In genomic region chr5:14672082-14672481, GRCh38 we compare ENCODE assay signal across 12 cellular contexts. TPM values are rescaled to one million over a fixed set of nuclear protein-coding genes. Genes with fewer than 3 reads are reported as not detected.
DNase-seq lines count a peak whose midpoint lies in the region; ATAC-seq lines count a peak whose summit lies in the region.
"Had no signal": no experiment of that assay in that cellular context is flagged by ENCODE, and none has a peak within 500 bp of the region (broad histone marks: within the 10 kb centered on the region; RNA-seq: fewer than 3 reads in every experiment).

No MANE protein-coding gene starts in this region.

- H3K4me3 Mint-ChIP-seq in T-helper 2 cell treated with Interferon-gamma antibody and Interleukin-4, amounts not matched to agents 5 μg/mL and 100 μg/mL, for 36 hours: peak overlapping the region; percentile 10
- H3K4me3 Mint-ChIP-seq in IgD-negative memory B cell (peak overlapping the region; percentile 30 to 79 (median 39)), naive B cell (peak overlapping the region in 6 of 8 donors; percentile 6 to 61 (median 32))
- H3K4me3 Mint-ChIP-seq in activated T-helper 2 cell treated with anti-CD3 and anti-CD28 coated beads, Interferon-gamma antibody, Interleukin-2, Interleukin-4, amounts not matched to agents 10 μg/mL and 5 μg/mL and 100 μg/mL, durations not matched to agents 14 hours and 24 hours and 36 hours (ENCODE audit: low read depth): no peak overlapping the region

- peaks cover 76% of the 10 kb centered on the region for H3K4me1 Mint-ChIP-seq in T-helper 2 cell treated with Interferon-gamma antibody and Interleukin-4, amounts not matched to agents 5 μg/mL and 100 μg/mL, for 36 hours (ENCODE audit: low read depth)
- peaks cover 71 to 73% (median 71%) of the 10 kb centered on the region in 3 donors for H3K4me1 Mint-ChIP-seq in IgD-negative memory B cell
- peaks cover 71% of the 10 kb centered on the region for H3K4me1 Mint-ChIP-seq in activated T-helper 2 cell treated with anti-CD3 and anti-CD28 coated beads, Interferon-gamma antibody, Interleukin-2, Interleukin-4, amounts not matched to agents 10 μg/mL and 5 μg/mL and 100 μg/mL, durations not matched to agents 14 hours and 24 hours and 36 hours (ENCODE audit: low read depth)
- H3K4me1 Mint-ChIP-seq in naive B cell: peaks cover 61 to 81% (median 73%) of the 10 kb centered on the region in 3 donors

- H3K36me3 Mint-ChIP-seq in T-helper 2 cell treated with Interferon-gamma antibody and Interleukin-4, amounts not matched to agents 5 μg/mL and 100 μg/mL, for 36 hours (ENCODE audit: low read depth): peaks cover 37% of the 10 kb centered on the region
- H3K36me3 Mint-ChIP-seq in IgD-negative memory B cell (peaks cover 2% of the 10 kb centered on the region), naive B cell (peaks cover 0 to 9% of the 10 kb centered on the region in 2 donors)
- H3K36me3 Mint-ChIP-seq in activated T-helper 2 cell treated with anti-CD3 and anti-CD28 coated beads, Interferon-gamma antibody, Interleukin-2, Interleukin-4, amounts not matched to agents 10 μg/mL and 5 μg/mL and 100 μg/mL, durations not matched to agents 14 hours and 24 hours and 36 hours (ENCODE audit: low read depth): peaks cover 59% of the 10 kb centered on the region

- no peak for DNase-seq in T-helper 2 cell treated with Interferon-gamma antibody and Interleukin-4, amounts not matched to agents 5 μg/mL and 100 μg/mL, for 36 hours (ENCODE audit: low spot score)
- DNase-seq in T-helper 2 cell: no peak
- no peak for DNase-seq in activated T-helper 2 cell treated with anti-CD3 and anti-CD28 coated beads, Interferon-gamma antibody, Interleukin-2, Interleukin-4, amounts not matched to agents 10 μg/mL and 5 μg/mL and 100 μg/mL, durations not matched to agents 14 hours and 24 hours and 36 hours (ENCODE audit: low spot score)
- DNase-seq in naive B cell: no peak
- no peak for DNase-seq in RKO (ENCODE audit: low spot score)
- no peak for DNase-seq in NCI-H2171 (lab: John Stamatoyannopoulos, UW)
- DNase-seq: brain microvascular endothelial cell; NCI-H1048; NCI-H524 treated with DMSO at 0.1 percent for 48 hours; stimulated activated naive CD4-positive, alpha-beta T cell had no signal

- no peaks in the 10 kb centered on the region for H3K27me3 Mint-ChIP-seq in T-helper 2 cell treated with Interferon-gamma antibody and Interleukin-4, amounts not matched to agents 5 μg/mL and 100 μg/mL, for 36 hours (ENCODE audit: low read depth)
- H3K27me3 Mint-ChIP-seq in IgD-negative memory B cell (no peaks in the 10 kb centered on the region), naive B cell (no peaks in the 10 kb centered on the region)
- H3K27me3 Mint-ChIP-seq in activated T-helper 2 cell treated with anti-CD3 and anti-CD28 coated beads, Interferon-gamma antibody, Interleukin-2, Interleukin-4, amounts not matched to agents 10 μg/mL and 5 μg/mL and 100 μg/mL, durations not matched to agents 14 hours and 24 hours and 36 hours (ENCODE audit: low read depth): no peaks in the 10 kb centered on the region

- ATAC-seq in naive B cell (ENCODE audit: low read depth in 2 of 2) (peak; percentile 32 to 47), GM21390 (IDR thresholded peaks at IDR 0.05; ENCODE audit: unreplicated experiment) (no peak)

- intact Hi-C loops in activated T-helper 2 cell treated with anti-CD3 and anti-CD28 coated beads, Interferon-gamma antibody, Interleukin-2, Interleukin-4, amounts not matched to agents 10 μg/mL and 5 μg/mL and 100 μg/mL, durations not matched to agents 14 hours and 24 hours and 36 hours (cut with micrococcal nuclease): loop anchor here (5.0 kb wide), 1 partner anchor 255 kb away; no protein-coding TSS in a partner anchor

- no peaks in the 10 kb centered on the region for H3K9me3 Mint-ChIP-seq in T-helper 2 cell treated with Interferon-gamma antibody and Interleukin-4, amounts not matched to agents 5 μg/mL and 100 μg/mL, for 36 hours
- H3K9me3 Mint-ChIP-seq in IgD-negative memory B cell (no peaks in the 10 kb centered on the region), naive B cell (no peaks in the 10 kb centered on the region)
- H3K9me3 Mint-ChIP-seq in activated T-helper 2 cell treated with anti-CD3 and anti-CD28 coated beads, Interferon-gamma antibody, Interleukin-2, Interleukin-4, amounts not matched to agents 10 μg/mL and 5 μg/mL and 100 μg/mL, durations not matched to agents 14 hours and 24 hours and 36 hours: no peaks in the 10 kb centered on the region

- peak overlapping the region; percentile 51 for H3K27ac Mint-ChIP-seq in T-helper 2 cell treated with Interferon-gamma antibody and Interleukin-4, amounts not matched to agents 5 μg/mL and 100 μg/mL, for 36 hours
- H3K27ac Mint-ChIP-seq in IgD-negative memory B cell (peak overlapping the region in 2 of 3 donors; percentile 5 to 84), naive B cell (peak overlapping the region in 3 of 6 donors; percentile 58 to 91 (median 75))
- H3K27ac Mint-ChIP-seq in activated T-helper 2 cell treated with anti-CD3 and anti-CD28 coated beads, Interferon-gamma antibody, Interleukin-2, Interleukin-4, amounts not matched to agents 10 μg/mL and 5 μg/mL and 100 μg/mL, durations not matched to agents 14 hours and 24 hours and 36 hours: peak overlapping the region; percentile 71

RNA-seq across cellular contexts. Expression of gene OTULIN, which starts 7.6 kb away (rescaled TPM):
- polyA plus RNA-seq in IgD-negative memory B cell (20.9 TPM), naive B cell (ENCODE audit: low read depth in 6 of 6) (10 to 100 TPM in 5 of 6 donors, 1 to 10 TPM in 1; 9.4 to 27.8 (median 19.1) TPM)
- 59.4 and 62.1 TPM in 2 replicates for total RNA-seq in activated T-helper 2 cell treated with anti-CD3 and anti-CD28 coated beads, Interferon-gamma antibody, Interleukin-2, Interleukin-4, amounts not matched to agents 10 μg/mL and 5 μg/mL and 100 μg/mL, durations not matched to agents 14 hours and 24 hours and 36 hours
